ENCODE assay signal across 8 cellular contexts in the genomic region with DNA sequence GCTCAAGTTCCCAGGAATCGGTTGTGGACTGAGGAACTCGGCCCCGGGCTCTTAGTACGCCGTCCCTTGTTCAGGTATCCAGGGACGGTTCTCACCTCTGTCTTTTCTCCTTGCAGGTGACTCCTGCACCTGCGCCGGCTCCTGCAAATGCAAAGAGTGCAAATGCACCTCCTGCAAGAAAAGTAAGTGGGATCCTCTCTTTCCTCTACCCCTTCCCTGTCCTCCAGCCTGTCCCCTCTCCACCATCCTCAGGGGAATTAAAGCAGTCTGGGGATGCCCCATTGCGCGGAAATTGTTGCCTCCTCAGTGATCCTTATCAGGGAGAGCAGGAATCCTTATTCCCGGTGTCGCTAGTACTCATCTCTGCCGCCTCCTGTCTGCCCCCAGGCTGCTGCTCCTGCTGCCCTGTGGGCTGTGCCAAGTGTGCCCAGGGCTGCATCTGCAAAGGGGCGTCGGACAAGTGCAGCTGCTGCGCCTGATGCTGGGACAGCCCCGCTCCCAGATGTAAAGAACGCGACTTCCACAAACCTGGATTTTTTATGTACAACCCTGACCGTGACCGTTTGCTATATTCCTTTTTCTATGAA. TPM values are rescaled to one million over a fixed set of nuclear protein-coding genes. Genes with fewer than 3 reads are reported as not detected.
DNase-seq lines count a peak whose midpoint lies in the region; ATAC-seq and TF ChIP-seq lines count a peak whose summit lies in the region.

No MANE protein-coding gene starts in this region.

- no peaks in the 10 kb centered on the region for H3K27me3 ChIP-seq in muscle layer of duodenum (ENCODE audit: low read depth, low read length)

- peak overlapping the region; percentile 82 for H3K4me3 ChIP-seq in coronary artery
- H3K4me3 ChIP-seq in muscle layer of duodenum (ENCODE audit: low read depth in 1 of 2, low read length in 2 of 2): peak overlapping the region; percentile 82 to 91

- ATAC-seq in GM19463 (IDR thresholded peaks at IDR 0.05; ENCODE audit: unreplicated experiment): no peak

- H3K4me1 ChIP-seq in muscle layer of duodenum (ENCODE audit: control insufficient read depth in 1 of 2, insufficient read depth in 2 of 2, low read length in 2 of 2): peaks cover 3 to 10% of the 10 kb centered on the region in 2 donors

- peaks cover 0 to 7% of the 10 kb centered on the region in 2 donors for H3K36me3 ChIP-seq in muscle layer of duodenum (ENCODE audit: control insufficient read depth in 1 of 2, insufficient read depth in 2 of 2, low read length in 2 of 2)

- H3K27ac ChIP-seq in coronary artery (peak overlapping the region; percentile 91 to 93), muscle layer of duodenum (ENCODE audit: low read length) (peak overlapping the region; percentile 96)

- DNase-seq in G401 (ENCODE audit: low spot score): peak; percentile 38
- DNase-seq in NCI-H524 treated with DMSO at 0.1 percent for 48 hours (lab: John Stamatoyannopoulos, UW): peak; percentile 39
- DNase-seq in coronary artery (ENCODE audit: low spot score): no peak
- no peak for DNase-seq in NCI-H1436 (lab: John Stamatoyannopoulos, UW)
- no peak for DNase-seq in OCI-M1 (lab: John Stamatoyannopoulos, UW)
- no peak for DNase-seq in NCI-H526 treated with DMSO at 0.1 percent for 48 hours (lab: John Stamatoyannopoulos, UW)

- in situ Hi-C loops in G401 (cut with HindIII; ENCODE audit: low sequenced_read_pairs): no loop called here

- TF ChIP-seq CTCF in coronary artery (IDR thresholded peaks at IDR 0.05): no peak

- no peaks in the 10 kb centered on the region for H3K9me3 ChIP-seq in muscle layer of duodenum (ENCODE audit: control insufficient read depth in 1 of 2, low read length in 2 of 2)

RNA-seq across cellular contexts. Expression of gene MT2A, which starts 0.6 kb away (rescaled TPM):
- total RNA-seq in G401 (2014; rRNA removed; shearing (Covaris generic)): 0.43 TPM in 1 of 2 replicates, not detected in the other

RNA-seq across cellular contexts. Expression of gene MT1E, which starts 16.6 kb away (rescaled TPM):
- not detected in 2 replicates for total RNA-seq in G401 (2014; rRNA removed; shearing (Covaris generic))

RNA-seq across cellular contexts. Expression of gene MT3, which starts 19.6 kb away (rescaled TPM):
- total RNA-seq in G401 (2014; rRNA removed; shearing (Covaris generic)): not detected in 2 replicates

RNA-seq across cellular contexts. Expression of gene MT1M, which starts 23.5 kb away (rescaled TPM):
- total RNA-seq in G401 (2014; rRNA removed; shearing (Covaris generic)): not detected in 2 replicates

RNA-seq across cellular contexts. Expression of gene MT1A, which starts 29.5 kb away (rescaled TPM):
- not detected in 2 replicates for total RNA-seq in G401 (2014; rRNA removed; shearing (Covaris generic))

Comparison
In these comparisons a context has a peak if more than half of its experiments do, and no peak if none do; other contexts are left out.
1. DNase-seq: peak in G401 (single experiment) and NCI-H524 treated with DMSO at 0.1 percent for 48 hours (single experiment); none in coronary artery (single experiment), NCI-H1436 (single experiment), OCI-M1 (single experiment) and NCI-H526 treated with DMSO at 0.1 percent for 48 hours (single experiment).